9 cellular contexts compared by ENCODE assay signal in genomic region chr2:232634319-232635150, GRCh38. TPM values are rescaled to one million over a fixed set of nuclear protein-coding genes. Genes with fewer than 3 reads are reported as not detected.
A peak's percentile ranks its signal among the peaks of the same experiment; 100 is the strongest.
DNase-seq lines count a peak whose midpoint lies in the region; ATAC-seq lines count a peak whose summit lies in the region.
"Had no signal": no experiment of that assay in that cellular context is flagged by ENCODE, and none has a peak within 500 bp of the region (broad histone marks: within the 10 kb centered on the region; RNA-seq: fewer than 3 reads in every experiment).

No MANE protein-coding gene starts in this region.

- POLR2A ChIA-PET in activated naive CD8-positive, alpha-beta T cell treated with anti-CD3 and anti-CD28 coated beads, Interleukin-2, amount 10 ng/mL, durations not matched to agents 7 days and 5 days (lab: Charles Lee): no interaction called here

- H3K27ac Mint-ChIP-seq in activated naive CD8-positive, alpha-beta T cell treated with anti-CD3 and anti-CD28 coated beads, Interleukin-2, amount 10 ng/mL, durations not matched to agents 7 days and 5 days: no peak overlapping the region
- H3K27ac Mint-ChIP-seq: memory B cell had no signal

- no peaks in the 10 kb centered on the region; the same call in 1 of the 2 replicates for H3K4me1 ChIP-seq in HAP-1
- H3K4me1 ChIP-seq in skeletal muscle satellite cell (ENCODE audit: control insufficient read depth, insufficient read depth, low read length): peaks cover 16% of the 10 kb centered on the region

- H3K9ac ChIP-seq in skeletal muscle satellite cell (ENCODE audit: low read depth, low read length): no peak overlapping the region

- H3K9me3 Mint-ChIP-seq in activated naive CD8-positive, alpha-beta T cell treated with anti-CD3 and anti-CD28 coated beads, Interleukin-2, amount 10 ng/mL, durations not matched to agents 7 days and 5 days: no peaks in the 10 kb centered on the region
- H3K9me3 Mint-ChIP-seq: memory B cell had no signal

- H3K4me2 ChIP-seq in skeletal muscle satellite cell (ENCODE audit: low read length): peak overlapping the region; percentile 99

- peak overlapping the region; percentile 63 for H3K4me3 ChIP-seq in HAP-1
- H3K4me3 ChIP-seq in iPS-18c (ENCODE audit: insufficient read depth, low read depth, low read length): peak overlapping the region; percentile 69
- peak overlapping the region; percentile 31 for H3K4me3 ChIP-seq in skeletal muscle satellite cell (ENCODE audit: low read length)

- H3K27me3 ChIP-seq in HAP-1 (ENCODE audit: low read depth) (no peaks in the 10 kb centered on the region), skeletal muscle satellite cell (ENCODE audit: control insufficient read depth, insufficient read depth, low read length) (peaks cover 76% of the 10 kb centered on the region)

- H3K4me3 Mint-ChIP-seq in activated naive CD8-positive, alpha-beta T cell treated with anti-CD3 and anti-CD28 coated beads, Interleukin-2, amount 10 ng/mL, durations not matched to agents 7 days and 5 days: peak overlapping the region; percentile 61
- H3K4me3 Mint-ChIP-seq: memory B cell had no signal

- DNase-seq in HAP-1 (ENCODE audit: low spot score in 2 of 2): no peak
- DNase-seq in activated naive CD8-positive, alpha-beta T cell treated with anti-CD3 and anti-CD28 coated beads, Interleukin-2, amount 10 ng/mL, durations not matched to agents 7 days and 5 days: no peak
- DNase-seq in UCSD-AML1 (lab: John Stamatoyannopoulos, UW; ENCODE audit: unreplicated experiment): no peak
- no peak for DNase-seq in NCI-H524 treated with DMSO at 0.1 percent for 48 hours (lab: John Stamatoyannopoulos, UW)
- no peak for DNase-seq in NCI-H1092 treated with DMSO at 0.1 percent for 48 hours (lab: John Stamatoyannopoulos, UW)
- no peak for DNase-seq in MV-4-11 (lab: John Stamatoyannopoulos, UW)

- H3K4me1 Mint-ChIP-seq in activated naive CD8-positive, alpha-beta T cell treated with anti-CD3 and anti-CD28 coated beads, Interleukin-2, amount 10 ng/mL, durations not matched to agents 7 days and 5 days: peaks cover 3% of the 10 kb centered on the region

- H3K9me3 ChIP-seq in HAP-1 (no peaks in the 10 kb centered on the region), iPS-18c (ENCODE audit: control insufficient read depth, insufficient read depth, low read length) (peaks cover 2% of the 10 kb centered on the region), skeletal muscle satellite cell (replicated peaks; ENCODE audit: low read length) (no peaks in the 10 kb centered on the region)

- H3K27me3 Mint-ChIP-seq in activated naive CD8-positive, alpha-beta T cell treated with anti-CD3 and anti-CD28 coated beads, Interleukin-2, amount 10 ng/mL, durations not matched to agents 7 days and 5 days: peaks cover 56% of the 10 kb centered on the region

- in situ Hi-C loops in HAP-1 (cut with MboI; ENCODE audit: low sequenced_read_pairs): no loop called here

- H3K36me3 ChIP-seq in HAP-1 (replicated peaks): no peaks in the 10 kb centered on the region
- no peaks in the 10 kb centered on the region for H3K36me3 ChIP-seq in skeletal muscle satellite cell (ENCODE audit: insufficient read depth, low read length)

- no peak for ATAC-seq in activated naive CD8-positive, alpha-beta T cell treated with anti-CD3 and anti-CD28 coated beads, Interleukin-2, amount 10 ng/mL, durations not matched to agents 7 days and 5 days (ENCODE audit: low read depth)

- H3K36me3 Mint-ChIP-seq in activated naive CD8-positive, alpha-beta T cell treated with anti-CD3 and anti-CD28 coated beads, Interleukin-2, amount 10 ng/mL, durations not matched to agents 7 days and 5 days: no peaks in the 10 kb centered on the region

RNA-seq across cellular contexts. Expression of gene EFHD1, which starts 1.1 kb away (rescaled TPM):
- total RNA-seq in activated naive CD8-positive, alpha-beta T cell treated with anti-CD3 and anti-CD28 coated beads, Interleukin-2, amount 10 ng/mL, durations not matched to agents 7 days and 5 days: 1 to 10 TPM; 7.6 to 8.8 TPM
- 2.0 TPM in 1 of 2 replicates, not detected in the other for total RNA-seq in skeletal muscle satellite cell (2012; rRNA removed)
